In genomic region chr2:37670378-37671012, GRCh38 we compare ENCODE assay signal across 8 cellular contexts. TPM values are rescaled to one million over a fixed set of nuclear protein-coding genes. Genes with fewer than 3 reads are reported as not detected.
DNase-seq lines count a peak whose midpoint lies in the region; ATAC-seq, FAIRE-seq and TF ChIP-seq lines count a peak whose summit lies in the region.

No MANE protein-coding gene starts in this region.

- H3K4ac ChIP-seq in H1 (replicated peaks; ENCODE audit: insufficient read length, low read depth, low read length), result peak overlapping the region; percentile 40

- H3K27me3 Mint-ChIP-seq in naive thymus-derived CD8-positive, alpha-beta T cell, result no peaks in the 10 kb centered on the region

- DNase-seq in BE2C (no peak), NCI-H2227 (lab: John Stamatoyannopoulos, UW; ENCODE audit: unreplicated experiment) (peak; percentile 4), H1 (ENCODE audit: low read depth in 1 of 2, low spot score in 2 of 2) (no peak), cerebellar nuclear complex (lab: John Stamatoyannopoulos, UW) (no peak)
- no peak for DNase-seq in naive thymus-derived CD8-positive, alpha-beta T cell

- no peaks in the 10 kb centered on the region for H3K9me3 Mint-ChIP-seq in naive thymus-derived CD8-positive, alpha-beta T cell

- no peak for FAIRE-seq in H1 (lab: Jason Lieb, UNC)

- TF ChIP-seq RAD21 in H1 (IDR thresholded peaks at IDR 0.05 in 1 of 2, conservative IDR thresholded peaks at IDR 0.05 in 1 of 2; ENCODE audit: low read depth in 2 of 2, low read length in 2 of 2), result no peak

- H2BK5ac ChIP-seq in H1 (ENCODE audit: low read depth, low read length), result no peak overlapping the region

- H3K23me2 ChIP-seq in H1 (ENCODE audit: low read depth, low read length), result peaks cover 10% of the 10 kb centered on the region

- no peaks in the 10 kb centered on the region; the same call in 1 of the 2 replicates for H3K79me1 ChIP-seq in H1 (ENCODE audit: low read depth, low read length)

- H3K9ac ChIP-seq in H1 (replicated peaks in 1 of 4; ENCODE audit: extremely low read depth in 1 of 4, low read depth in 3 of 4, low read length in 3 of 4), result peak overlapping the region in 2 of 4 experiments; percentile 47 to 66; a peak in 4 of 7 replicates

- TF ChIP-seq CTCF in BE2C (IDR thresholded peaks at IDR 0.05; ENCODE audit: low read depth, low read length), result no peak
- no peak for TF ChIP-seq CTCF in H1 (IDR thresholded peaks at IDR 0.05; ENCODE audit: control extremely low read depth in 1 of 3, insufficient read depth in 1 of 3, low read depth in 1 of 3, low read length in 3 of 3)

- H3K27me3 ChIP-seq in BE2C (no peaks in the 10 kb centered on the region), H1 (replicated peaks in 1 of 4; ENCODE audit: control insufficient read depth in 3 of 4, extremely low read depth in 1 of 4, insufficient read depth in 3 of 4, low read length in 3 of 4) (no peaks in the 10 kb centered on the region)

- H2BK15ac ChIP-seq in H1 (ENCODE audit: low read length), result no peak overlapping the region

- no peak for ATAC-seq in naive thymus-derived CD8-positive, alpha-beta T cell
- ATAC-seq in HG02610 (IDR thresholded peaks at IDR 0.05; ENCODE audit: unreplicated experiment) (no peak), GM18870 (IDR thresholded peaks at IDR 0.05; ENCODE audit: unreplicated experiment) (no peak), HG03469 (IDR thresholded peaks at IDR 0.05; ENCODE audit: unreplicated experiment) (no peak)

- H2BK12ac ChIP-seq in H1 (ENCODE audit: low read depth, low read length), result no peak overlapping the region

- H3K27ac Mint-ChIP-seq in naive thymus-derived CD8-positive, alpha-beta T cell, result peak overlapping the region; percentile 84 to 94 (median 91)

- no peak overlapping the region for H4K8ac ChIP-seq in H1 (ENCODE audit: extremely low read depth, insufficient read depth, low read length)

- POLR2A ChIA-PET in H1 (lab: Charles Lee; ENCODE audit: partially characterized antibody), result interaction anchor here (0.6 to 2.5 kb wide), 9 partner anchors 8 to 411 kb away, joined by 3 to 18 read pairs (median 4); no protein-coding TSS in a partner anchor
- POLR2A ChIA-PET in naive thymus-derived CD8-positive, alpha-beta T cell (lab: Charles Lee), result interaction anchor here (0.6 to 4.8 kb wide), 19 partner anchors 11 to 256 kb away, joined by 3 to 24 read pairs (median 5); no protein-coding TSS in a partner anchor

- no peak overlapping the region for H3K18ac ChIP-seq in H1 (ENCODE audit: extremely low read depth, low read length)

- peaks cover 31 to 75% (median 64%) of the 10 kb centered on the region in 4 donors for H3K4me1 Mint-ChIP-seq in naive thymus-derived CD8-positive, alpha-beta T cell

- H3K36me3 ChIP-seq in BE2C (peaks cover 31% of the 10 kb centered on the region), H1 (ENCODE audit: control insufficient read depth in 2 of 4, insufficient read depth in 4 of 4, low read length in 3 of 4) (0 out of 8 replicates have a peak, but pooled peaks cover 0 to 3% (median 0%) of the 10 kb centered on the region in 4 experiments)

- no peak overlapping the region for H2BK20ac ChIP-seq in H1 (ENCODE audit: low read length)

- H3K4me1 ChIP-seq in BE2C (peaks cover 7% of the 10 kb centered on the region), H1 (replicated peaks in 1 of 4; ENCODE audit: control insufficient read depth in 3 of 4, insufficient read depth in 4 of 4, low read length in 3 of 4) (peaks cover 2 to 8% (median 6%) of the 10 kb centered on the region in 4 experiments; a peak in 5 of 7 replicates)

- peak overlapping the region; percentile 89 to 98 (median 94) for H3K4me3 Mint-ChIP-seq in naive thymus-derived CD8-positive, alpha-beta T cell

- no peak overlapping the region for H2AK5ac ChIP-seq in H1 (ENCODE audit: low read depth, low read length)

- 11% methylated on average over 12 of the region's 12 CpGs; no CpG with 5 or more reads in 1 of the 2 experiments for WGBS in H1 (ENCODE audit: extremely low coverage in 1 of 2, insufficient coverage in 1 of 2, insufficient read length in 1 of 2, insufficient replicate concordance in 2 of 2, low coverage in 1 of 2, low lambda C conversion rate in 2 of 2, missing lambda C conversion rate in 1 of 2), 2 experiments

- CTCF ChIA-PET in H1 (lab: Charles Lee; ENCODE audit: partially characterized antibody), result interaction anchor here (0.8 to 2.3 kb wide), 9 partner anchors 13 to 274 kb away, joined by 3 to 12 read pairs (median 3); no protein-coding TSS in a partner anchor

- TF ChIP-seq EP300 in H1 (IDR thresholded peaks at IDR 0.05; ENCODE audit: borderline replicate concordance in 1 of 2, low read depth in 2 of 2, low read length in 2 of 2), result no peak

- peaks cover 2 to 18% of the 10 kb centered on the region in 2 experiments for H4K20me1 ChIP-seq in H1 (replicated peaks in 1 of 2; ENCODE audit: control insufficient read depth in 1 of 2, insufficient read depth in 2 of 2, low read length in 2 of 2)

- no peak overlapping the region for H4K5ac ChIP-seq in H1 (ENCODE audit: insufficient read length, low read depth, low read length)

- no peak overlapping the region for H3K23ac ChIP-seq in H1 (ENCODE audit: insufficient read length)

- no peak overlapping the region for H2BK120ac ChIP-seq in H1 (replicated peaks; ENCODE audit: low read depth, low read length)

- peaks cover 0 to 13% (median 0%) of the 10 kb centered on the region in 3 donors for H3K36me3 Mint-ChIP-seq in naive thymus-derived CD8-positive, alpha-beta T cell

- H3K56ac ChIP-seq in H1 (replicated peaks; ENCODE audit: insufficient read length, low read depth, low read length), result peak overlapping the region; percentile 13

- peak overlapping the region; percentile 13 for H4K91ac ChIP-seq in H1 (replicated peaks; ENCODE audit: insufficient read length, low read length)

- H3K4me2 ChIP-seq in H1 (ENCODE audit: insufficient read depth in 1 of 2, low read depth in 2 of 2, low read length in 2 of 2), result peak overlapping the region; percentile 68 to 89

- H2AFZ ChIP-seq in H1 (ENCODE audit: low read length), result no peak overlapping the region

- no peak overlapping the region for H3K14ac ChIP-seq in H1 (ENCODE audit: insufficient read length)

- H3K4me3 ChIP-seq in BE2C (ENCODE audit: low read depth, low read length), result peak overlapping the region; percentile 94
- H3K4me3 ChIP-seq in H1 (ENCODE audit: extremely low read depth in 1 of 4, insufficient read depth in 2 of 4, low read depth in 3 of 4, low read length in 4 of 4), result peak overlapping the region; percentile 77 to 98 (median 81)

- peaks cover 8 to 57% of the 10 kb centered on the region in 2 experiments for H3K79me2 ChIP-seq in H1 (ENCODE audit: control insufficient read depth in 1 of 2, insufficient read depth in 2 of 2, low read length in 2 of 2)

- no peaks in the 10 kb centered on the region for H3K9me3 ChIP-seq in BE2C
- no peaks in the 10 kb centered on the region for H3K9me3 ChIP-seq in H1 (ENCODE audit: insufficient read depth in 2 of 2, low read depth in 1 of 2, low read length in 1 of 2)

- no peak for TF ChIP-seq POLR2A in H1 (IDR thresholded peaks at IDR 0.05; ENCODE audit: control extremely low read depth in 1 of 2, low read depth in 2 of 2, low read length in 2 of 2)

- no peak overlapping the region for H3K27ac ChIP-seq in H1 (ENCODE audit: low read depth, low read length)

TF ChIP-seq in H1, 55 proteins besides CTCF, POLR2A, EP300 and RAD21:
- TF ChIP-seq ASH2L (IDR thresholded peaks at IDR 0.05; ENCODE audit: low read length) (peak; percentile 17), SIN3A (conservative IDR thresholded peaks at IDR 0.05 in 1 of 2, IDR thresholded peaks at IDR 0.05 in 1 of 2; ENCODE audit: low read depth in 1 of 2, low read length in 2 of 2) (0 out of 4 replicates have a peak, but pooled peaks of 1 of the 2 experiments have one; percentile 12), CREB1 (IDR thresholded peaks at IDR 0.05) (no peak)
TF ChIP-seq in H1: peak in this region for 2.

RNA-seq across cellular contexts. Expression of gene CDC42EP3, which starts 0.9 kb away (rescaled TPM):
- polyA plus RNA-seq in BE2C (2012; ENCODE audit: insufficient read depth, insufficient read length, low read depth), result 131 TPM
- total RNA-seq in H1 (2021; fragmentation: NEBNext Ultra II Directional; extraction: Animal tissue kit (Norgen Biotek cat#: 25700)), result 24.7 and 25.2 TPM in 2 replicates
- polyA plus RNA-seq in H1 (2011; rRNA removed), result 18.4 and 19.3 TPM in 2 replicates
- 19.7 TPM for polyA plus RNA-seq in H1 (2011; cell fraction: cytosol; rRNA removed)
- polyA plus RNA-seq in H1 (2011; cell fraction: nucleus; rRNA removed), result 23.3 TPM
- 12.0 to 23.5 TPM (median 15.7 TPM) in 4 replicates for polyA plus RNA-seq in H1 (2012, experiment 1 of 2)
- polyA plus RNA-seq in H1 (2012, experiment 2 of 2), result 7.4 TPM
- polyA plus RNA-seq in H1 (2013, experiment 1 of 2), result 23.5 TPM
- polyA plus RNA-seq in H1 (2013, experiment 2 of 2), result 27.0 TPM
- polyA minus RNA-seq in H1 (2011; rRNA and poly(A)+ RNA removed), result 25.5 and 26.6 TPM in 2 replicates
- polyA minus RNA-seq in H1 (2011; cell fraction: cytosol; rRNA and poly(A)+ RNA removed), result 10.1 TPM
- 23.3 TPM for polyA minus RNA-seq in H1 (2011; cell fraction: nucleus; rRNA and poly(A)+ RNA removed)
- 10 to 100 TPM; 28.4 to 32.3 TPM for total RNA-seq in naive thymus-derived CD8-positive, alpha-beta T cell
- 10 to 100 TPM; 47.9 to 68.5 (median 52.6) TPM for polyA plus RNA-seq in naive thymus-derived CD8-positive, alpha-beta T cell
